Comparison of ENCODE assay signal across 30 cellular contexts in the genomic region with DNA sequence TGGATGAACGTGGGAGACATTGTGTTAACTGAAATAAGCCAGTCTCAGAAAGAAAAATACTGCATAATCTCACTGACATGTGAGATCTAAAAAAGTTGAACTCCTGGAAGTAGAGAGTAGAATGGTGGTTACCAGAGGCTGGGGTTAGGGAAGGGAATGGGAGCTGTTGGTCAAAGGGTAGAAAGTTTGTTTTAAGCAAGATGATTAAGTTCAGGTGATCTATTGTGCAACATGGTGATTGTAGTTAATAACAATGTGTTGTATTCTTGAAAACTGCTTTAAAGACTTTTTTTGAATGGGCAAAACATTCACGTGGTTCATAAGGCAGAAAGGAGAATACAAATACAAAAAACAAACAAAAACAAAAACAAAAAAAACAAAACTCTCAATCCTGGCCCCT.
"Had no signal": no experiment of that assay in that cellular context is flagged by ENCODE, and none has a peak within 500 bp of the region (broad histone marks: within the 10 kb centered on the region; RNA-seq: fewer than 3 reads in every experiment).

No MANE protein-coding gene starts in this region.

- H3K4me3 Mint-ChIP-seq: naive thymus-derived CD8-positive, alpha-beta T cell; natural killer cell treated with Interleukin-12 subunit alpha and Interleukin-12 subunit beta and Interleukin-15 and Interleukin-18, amount 100 ng/mL, for 72 hours; nephron progenitor cell; neural crest cell; stimulated activated memory B cell treated with anti-CD40 and anti-IgM and Interleukin-4, amounts not matched to agents 10 μg/mL and 1 μg/mL and 100 μg/mL, for 72 hours; stimulated activated naive CD8-positive, alpha-beta T cell treated with anti-CD3 and anti-CD28 coated beads, Interleukin-15, amount 100 ng/mL, for 72 hours; type B pancreatic cell had no signal

- H3K4me3 ChIP-seq: pancreas, prostate gland, right lobe of liver, sigmoid colon, spleen, suprapubic skin, testis, tibial artery, transverse colon, upper lobe of right lung, uterus had no signal

- H3K27ac ChIP-seq: neutrophil, pancreas, prostate gland, right lobe of liver, sigmoid colon, spleen, suprapubic skin, testis, tibial artery, transverse colon, upper lobe of right lung, uterus had no signal

- ATAC-seq: naive thymus-derived CD8-positive, alpha-beta T cell; natural killer cell treated with Interleukin-12 subunit alpha and Interleukin-12 subunit beta and Interleukin-15 and Interleukin-18, amount 100 ng/mL, for 72 hours; pancreas; right cardiac atrium; stimulated activated memory B cell treated with anti-CD40 and anti-IgM and Interleukin-4, amounts not matched to agents 10 μg/mL and 1 μg/mL and 100 μg/mL, for 72 hours; stimulated activated naive CD8-positive, alpha-beta T cell treated with anti-CD3 and anti-CD28 coated beads, Interleukin-15, amount 100 ng/mL, for 72 hours; stimulated activated naive CD8-positive, alpha-beta T cell treated with anti-CD3 and anti-CD28 coated beads, Interleukin-15, Interleukin-2, amounts not matched to agents 100 U/mL and 50 U/mL, for 24 hours; upper lobe of right lung had no signal

- H3K27ac Mint-ChIP-seq: naive thymus-derived CD8-positive, alpha-beta T cell; natural killer cell treated with Interleukin-12 subunit alpha and Interleukin-12 subunit beta and Interleukin-15 and Interleukin-18, amount 100 ng/mL, for 72 hours; nephron progenitor cell; stimulated activated memory B cell treated with anti-CD40 and anti-IgM and Interleukin-4, amounts not matched to agents 10 μg/mL and 1 μg/mL and 100 μg/mL, for 72 hours; stimulated activated naive CD8-positive, alpha-beta T cell treated with anti-CD3 and anti-CD28 coated beads, Interleukin-15, amount 100 ng/mL, for 72 hours; type B pancreatic cell had no signal

- H3K27me3 Mint-ChIP-seq: natural killer cell treated with Interleukin-12 subunit alpha and Interleukin-12 subunit beta and Interleukin-15 and Interleukin-18, amount 100 ng/mL, for 72 hours; stimulated activated memory B cell treated with anti-CD40 and anti-IgM and Interleukin-4, amounts not matched to agents 10 μg/mL and 1 μg/mL and 100 μg/mL, for 72 hours; stimulated activated naive CD8-positive, alpha-beta T cell treated with anti-CD3 and anti-CD28 coated beads, Interleukin-15, amount 100 ng/mL, for 72 hours; type B pancreatic cell had no signal

- H3K4me1 Mint-ChIP-seq: naive thymus-derived CD8-positive, alpha-beta T cell; neural crest cell; stimulated activated memory B cell treated with anti-CD40 and anti-IgM and Interleukin-4, amounts not matched to agents 10 μg/mL and 1 μg/mL and 100 μg/mL, for 72 hours; stimulated activated naive CD8-positive, alpha-beta T cell treated with anti-CD3 and anti-CD28 coated beads, Interleukin-15, amount 100 ng/mL, for 72 hours had no signal

- H3K9me3 ChIP-seq: neutrophil, prostate gland, right lobe of liver, sigmoid colon, suprapubic skin, testis, tibial artery, transverse colon, upper lobe of right lung, uterus had no signal

- DNase-seq: naive thymus-derived CD8-positive, alpha-beta T cell; nephron progenitor cell; nucleus accumbens; pancreas; right cardiac atrium; right lobe of liver; sigmoid colon; small intestine; spleen; stimulated activated CD4-positive, alpha-beta T cell treated with anti-CD3 and anti-CD28 coated beads, Interleukin-12 subunit alpha, Interleukin-12 subunit beta, amount 100 ng/mL, for 4 hours; stimulated activated CD4-positive, alpha-beta T cell treated with anti-CD3 and anti-CD28 coated beads, Interleukin-1b, Interleukin-23, amount 100 ng/mL, for 48 hours; stimulated activated CD4-positive, alpha-beta T cell treated with anti-CD3 and anti-CD28 coated beads, Interleukin-4, amount 100 ng/mL, for 1 hour; stimulated activated CD4-positive, alpha-beta T cell treated with anti-CD3 and anti-CD28 coated beads, Interleukin-4, amount 100 ng/mL, for 4 hours; stimulated activated CD8-positive, alpha-beta memory T cell treated with anti-CD3 and anti-CD28 coated beads, Interleukin-4, amount 100 ng/mL, for 48 hours; stimulated activated naive CD4-positive, alpha-beta T cell; stimulated activated naive CD8-positive, alpha-beta T cell treated with anti-CD3 and anti-CD28 coated beads, Interleukin-15, amount 100 ng/mL, for 72 hours; stimulated activated naive CD8-positive, alpha-beta T cell treated with anti-CD3 and anti-CD28 coated beads, Interleukin-15, Interleukin-2, amounts not matched to agents 100 U/mL and 50 U/mL, for 24 hours; substantia nigra; testis; tibial artery; transverse colon; upper lobe of right lung; uterus had no signal

- H3K4me1 ChIP-seq: pancreas, prostate gland, spleen, testis, tibial artery, transverse colon, upper lobe of right lung, uterus had no signal

- H3K36me3 ChIP-seq: neutrophil, pancreas, prostate gland, right lobe of liver, sigmoid colon, spleen, suprapubic skin, tibial artery, transverse colon, upper lobe of right lung, uterus had no signal

- H3K27me3 ChIP-seq: neutrophil, pancreas, right lobe of liver, sigmoid colon, spleen, suprapubic skin, testis, tibial artery, transverse colon, upper lobe of right lung, uterus had no signal

- H3K36me3 Mint-ChIP-seq: naive thymus-derived CD8-positive, alpha-beta T cell; natural killer cell treated with Interleukin-12 subunit alpha and Interleukin-12 subunit beta and Interleukin-15 and Interleukin-18, amount 100 ng/mL, for 72 hours; stimulated activated memory B cell treated with anti-CD40 and anti-IgM and Interleukin-4, amounts not matched to agents 10 μg/mL and 1 μg/mL and 100 μg/mL, for 72 hours; type B pancreatic cell had no signal

- FAIRE-seq: pancreas, small intestine had no signal
